2 cellular contexts compared by ENCODE assay signal in the genomic region with DNA sequence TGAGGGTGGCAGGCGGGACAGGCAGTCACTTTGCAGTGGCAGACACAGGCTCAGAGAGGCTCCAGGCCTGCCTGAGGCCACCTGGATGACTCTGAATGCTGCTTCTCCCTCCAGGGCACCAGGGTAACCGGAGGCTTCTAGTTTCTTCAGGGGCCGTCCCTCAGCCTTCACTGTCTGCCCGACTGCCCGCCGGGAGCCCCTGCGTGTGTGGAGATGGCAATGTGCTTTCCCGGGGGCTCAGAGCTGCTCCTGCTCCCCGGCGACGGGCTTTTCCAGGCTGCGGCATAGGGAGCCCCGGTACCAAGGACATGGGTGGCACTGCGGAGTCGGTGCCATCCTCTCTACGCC.
TF ChIP-seq lines count a peak whose summit lies in the region.

No MANE protein-coding gene starts in this region.

TF ChIP-seq in HEK293, 187 proteins besides CTCF, POLR2A, EP300 and RAD21:
- TF ChIP-seq ZNF394 (tag by site-specific recombination; IDR thresholded peaks at IDR 0.05; ENCODE audit: borderline replicate concordance), result 0 out of 2 replicates have a peak, but pooled peaks have one; percentile 2
- TF ChIP-seq ZBTB7A (tag by site-specific recombination; IDR thresholded peaks at IDR 0.05; ENCODE audit: low read depth), result no peak

TF ChIP-seq in GM12878, 131 proteins besides CTCF, POLR2A, EP300 and RAD21:
- peak; percentile 49 for TF ChIP-seq MEF2B (IDR thresholded peaks at IDR 0.05; ENCODE audit: partially characterized antibody, poor library complexity, severe bottlenecking)
- TF ChIP-seq, protein P1, sequence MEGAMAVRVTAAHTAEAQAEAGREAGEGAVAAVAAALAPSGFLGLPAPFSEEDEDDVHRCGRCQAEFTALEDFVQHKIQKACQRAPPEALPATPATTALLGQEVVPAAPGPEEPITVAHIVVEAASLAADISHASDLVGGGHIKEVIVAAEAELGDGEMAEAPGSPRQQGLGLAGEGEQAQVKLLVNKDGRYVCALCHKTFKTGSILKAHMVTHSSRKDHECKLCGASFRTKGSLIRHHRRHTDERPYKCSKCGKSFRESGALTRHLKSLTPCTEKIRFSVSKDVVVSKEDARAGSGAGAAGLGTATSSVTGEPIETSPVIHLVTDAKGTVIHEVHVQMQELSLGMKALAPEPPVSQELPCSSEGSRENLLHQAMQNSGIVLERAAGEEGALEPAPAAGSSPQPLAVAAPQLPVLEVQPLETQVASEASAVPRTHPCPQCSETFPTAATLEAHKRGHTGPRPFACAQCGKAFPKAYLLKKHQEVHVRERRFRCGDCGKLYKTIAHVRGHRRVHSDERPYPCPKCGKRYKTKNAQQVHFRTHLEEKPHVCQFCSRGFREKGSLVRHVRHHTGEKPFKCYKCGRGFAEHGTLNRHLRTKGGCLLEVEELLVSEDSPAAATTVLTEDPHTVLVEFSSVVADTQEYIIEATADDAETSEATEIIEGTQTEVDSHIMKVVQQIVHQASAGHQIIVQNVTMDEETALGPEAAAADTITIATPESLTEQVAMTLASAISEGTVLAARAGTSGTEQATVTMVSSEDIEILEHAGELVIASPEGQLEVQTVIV (IDR thresholded peaks at IDR 0.05; ENCODE audit: borderline replicate concordance, partially characterized antibody), result no peak
- TF ChIP-seq SMC3 (IDR thresholded peaks at IDR 0.05; ENCODE audit: borderline replicate concordance, low read length), result no peak
- no peak for TF ChIP-seq CHD2 (IDR thresholded peaks at IDR 0.05; ENCODE audit: borderline replicate concordance, low read depth, low read length)
- TF ChIP-seq IKZF1 (conservative IDR thresholded peaks at IDR 0.05), result 0 out of 2 replicates have a peak, but pooled peaks have one; percentile 5
- 0 out of 2 replicates have a peak, but pooled peaks have one; percentile 34 for TF ChIP-seq HDGF (IDR thresholded peaks at IDR 0.05)
